Comparison of ENCODE assay signal across 1 cellular context in the genomic region with DNA sequence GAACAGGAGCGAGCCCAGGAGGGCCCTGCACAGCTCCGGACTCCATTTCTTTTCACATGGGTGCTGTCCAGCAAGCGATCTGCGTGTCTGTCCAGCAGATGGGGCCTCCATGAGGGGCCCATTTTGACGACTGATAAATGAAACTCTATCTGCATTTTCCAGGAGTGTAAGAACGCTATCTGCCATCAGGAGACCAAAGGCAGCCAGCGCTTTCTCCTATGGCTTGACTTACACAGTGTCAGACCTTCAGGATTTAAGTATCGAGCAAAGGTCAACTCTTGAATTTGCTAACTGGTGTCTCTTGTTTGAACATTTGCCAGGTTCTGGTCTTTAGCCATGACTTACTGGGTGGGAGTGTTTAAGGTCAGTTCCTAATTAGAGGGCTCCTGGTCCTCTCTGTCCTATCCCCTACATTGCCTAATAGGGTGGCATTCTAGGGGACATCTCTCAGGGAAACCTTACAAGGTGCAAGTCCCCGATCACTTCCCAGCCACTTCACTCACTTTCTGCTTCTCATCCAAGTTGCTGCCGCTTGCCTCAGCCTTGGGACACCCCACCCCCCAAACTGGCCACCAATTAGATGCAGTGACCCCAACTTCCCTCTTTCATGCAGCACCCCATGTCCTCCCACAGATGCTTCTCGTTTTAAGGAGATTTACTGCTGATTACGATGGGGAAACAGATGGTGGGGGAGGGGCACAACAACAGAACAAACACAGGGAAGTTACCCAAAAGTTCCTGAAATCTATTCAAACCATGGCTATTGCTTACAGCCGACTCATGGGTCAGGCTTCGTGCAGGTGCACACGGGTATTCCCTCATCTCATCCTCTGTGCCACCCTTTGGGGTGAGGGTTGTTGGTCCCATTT.
TF ChIP-seq lines count a peak whose summit lies in the region.

No MANE protein-coding gene starts in this region.

TF ChIP-seq in K562, 482 proteins besides CTCF, POLR2A, EP300 and RAD21 (continued from another document):
- no peak for TF ChIP-seq PCBP2 (IDR thresholded peaks at IDR 0.05; ENCODE audit: low read depth, low read length, poor library complexity, severe bottlenecking)
- TF ChIP-seq, protein P1, sequence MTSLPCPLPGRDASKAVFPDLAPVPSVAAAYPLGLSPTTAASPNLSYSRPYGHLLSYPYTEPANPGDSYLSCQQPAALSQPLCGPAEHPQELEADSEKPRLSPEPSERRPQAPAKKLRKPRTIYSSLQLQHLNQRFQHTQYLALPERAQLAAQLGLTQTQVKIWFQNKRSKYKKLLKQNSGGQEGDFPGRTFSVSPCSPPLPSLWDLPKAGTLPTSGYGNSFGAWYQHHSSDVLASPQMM (CRISPR knock-in tag; IDR thresholded peaks at IDR 0.05): no peak
- no peak for TF ChIP-seq KLF1 (tag; IDR thresholded peaks at IDR 0.05)
- TF ChIP-seq, protein P2, sequence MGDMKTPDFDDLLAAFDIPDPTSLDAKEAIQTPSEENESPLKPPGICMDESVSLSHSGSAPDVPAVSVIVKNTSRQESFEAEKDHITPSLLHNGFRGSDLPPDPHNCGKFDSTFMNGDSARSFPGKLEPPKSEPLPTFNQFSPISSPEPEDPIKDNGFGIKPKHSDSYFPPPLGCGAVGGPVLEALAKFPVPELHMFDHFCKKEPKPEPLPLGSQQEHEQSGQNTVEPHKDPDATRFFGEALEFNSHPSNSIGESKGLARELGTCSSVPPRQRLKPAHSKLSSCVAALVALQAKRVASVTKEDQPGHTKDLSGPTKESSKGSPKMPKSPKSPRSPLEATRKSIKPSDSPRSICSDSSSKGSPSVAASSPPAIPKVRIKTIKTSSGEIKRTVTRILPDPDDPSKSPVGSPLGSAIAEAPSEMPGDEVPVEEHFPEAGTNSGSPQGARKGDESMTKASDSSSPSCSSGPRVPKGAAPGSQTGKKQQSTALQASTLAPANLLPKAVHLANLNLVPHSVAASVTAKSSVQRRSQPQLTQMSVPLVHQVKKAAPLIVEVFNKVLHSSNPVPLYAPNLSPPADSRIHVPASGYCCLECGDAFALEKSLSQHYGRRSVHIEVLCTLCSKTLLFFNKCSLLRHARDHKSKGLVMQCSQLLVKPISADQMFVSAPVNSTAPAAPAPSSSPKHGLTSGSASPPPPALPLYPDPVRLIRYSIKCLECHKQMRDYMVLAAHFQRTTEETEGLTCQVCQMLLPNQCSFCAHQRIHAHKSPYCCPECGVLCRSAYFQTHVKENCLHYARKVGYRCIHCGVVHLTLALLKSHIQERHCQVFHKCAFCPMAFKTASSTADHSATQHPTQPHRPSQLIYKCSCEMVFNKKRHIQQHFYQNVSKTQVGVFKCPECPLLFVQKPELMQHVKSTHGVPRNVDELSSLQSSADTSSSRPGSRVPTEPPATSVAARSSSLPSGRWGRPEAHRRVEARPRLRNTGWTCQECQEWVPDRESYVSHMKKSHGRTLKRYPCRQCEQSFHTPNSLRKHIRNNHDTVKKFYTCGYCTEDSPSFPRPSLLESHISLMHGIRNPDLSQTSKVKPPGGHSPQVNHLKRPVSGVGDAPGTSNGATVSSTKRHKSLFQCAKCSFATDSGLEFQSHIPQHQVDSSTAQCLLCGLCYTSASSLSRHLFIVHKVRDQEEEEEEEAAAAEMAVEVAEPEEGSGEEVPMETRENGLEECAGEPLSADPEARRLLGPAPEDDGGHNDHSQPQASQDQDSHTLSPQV (IDR thresholded peaks at IDR 0.05): peak; percentile 52; the same call in 1 of the 2 replicates
- TF ChIP-seq STAT5B (CRISPR knock-in tag; IDR thresholded peaks at IDR 0.05): no peak
- TF ChIP-seq CREBBP (IDR thresholded peaks at IDR 0.05; ENCODE audit: low read depth, low read length): no peak
- peak; percentile 90 for TF ChIP-seq CEBPB (tag; IDR thresholded peaks at IDR 0.05)
- TF ChIP-seq ZNF586 (CRISPR knock-in tag; conservative IDR thresholded peaks at IDR 0.05): peak; percentile 88
- no peak; the same call in 1 of the 2 replicates for TF ChIP-seq NFRKB (IDR thresholded peaks at IDR 0.05; ENCODE audit: low read depth)
- 0 out of 2 replicates have a peak, but pooled peaks have one; percentile 16 for TF ChIP-seq ZNF76 (CRISPR knock-in tag; IDR thresholded peaks at IDR 0.05; ENCODE audit: borderline replicate concordance)
- TF ChIP-seq, protein P3, sequence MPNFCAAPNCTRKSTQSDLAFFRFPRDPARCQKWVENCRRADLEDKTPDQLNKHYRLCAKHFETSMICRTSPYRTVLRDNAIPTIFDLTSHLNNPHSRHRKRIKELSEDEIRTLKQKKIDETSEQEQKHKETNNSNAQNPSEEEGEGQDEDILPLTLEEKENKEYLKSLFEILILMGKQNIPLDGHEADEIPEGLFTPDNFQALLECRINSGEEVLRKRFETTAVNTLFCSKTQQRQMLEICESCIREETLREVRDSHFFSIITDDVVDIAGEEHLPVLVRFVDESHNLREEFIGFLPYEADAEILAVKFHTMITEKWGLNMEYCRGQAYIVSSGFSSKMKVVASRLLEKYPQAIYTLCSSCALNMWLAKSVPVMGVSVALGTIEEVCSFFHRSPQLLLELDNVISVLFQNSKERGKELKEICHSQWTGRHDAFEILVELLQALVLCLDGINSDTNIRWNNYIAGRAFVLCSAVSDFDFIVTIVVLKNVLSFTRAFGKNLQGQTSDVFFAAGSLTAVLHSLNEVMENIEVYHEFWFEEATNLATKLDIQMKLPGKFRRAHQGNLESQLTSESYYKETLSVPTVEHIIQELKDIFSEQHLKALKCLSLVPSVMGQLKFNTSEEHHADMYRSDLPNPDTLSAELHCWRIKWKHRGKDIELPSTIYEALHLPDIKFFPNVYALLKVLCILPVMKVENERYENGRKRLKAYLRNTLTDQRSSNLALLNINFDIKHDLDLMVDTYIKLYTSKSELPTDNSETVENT (CRISPR knock-in tag; IDR thresholded peaks at IDR 0.05): no peak
- TF ChIP-seq NFIX (CRISPR knock-in tag; IDR thresholded peaks at IDR 0.05; ENCODE audit: low read depth): no peak
TF ChIP-seq in K562: peak in this region for 186.
